ENCODE assay signal across 14 cellular contexts in genomic region chr7:45646996-45647411, GRCh38.
DNase-seq lines count a peak whose midpoint lies in the region; ATAC-seq and TF ChIP-seq lines count a peak whose summit lies in the region.
"Had no signal": no experiment of that assay in that cellular context is flagged by ENCODE, and none has a peak within 500 bp of the region (broad histone marks: within the 10 kb centered on the region; RNA-seq: fewer than 3 reads in every experiment).

No MANE protein-coding gene starts in this region.

- H3K27me3 ChIP-seq in Peyer's patch (no peaks in the 10 kb centered on the region), thyroid gland (no peaks in the 10 kb centered on the region)
- H3K27me3 ChIP-seq: gastrocnemius medialis, MG63 had no signal

- WGBS in thyroid gland, 2 donors: 57 to 67% methylated on average over 4 to 6 of the region's 6 CpGs

- H3K4me3 ChIP-seq in Peyer's patch (no peak overlapping the region), fibroblast of mammary gland (ENCODE audit: control insufficient read depth, low read depth, low read length) (no peak overlapping the region), thyroid gland (replicated peaks in 1 of 3) (no peak overlapping the region)
- H3K4me3 ChIP-seq: gastrocnemius medialis, MG63 had no signal

- H3K9me3 Mint-ChIP-seq in osteocyte (ENCODE audit: unreplicated experiment): no peaks in the 10 kb centered on the region
- H3K9me3 Mint-ChIP-seq: activated naive CD4-positive, alpha-beta T cell treated with anti-CD3 and anti-CD28 coated beads, Interleukin-2, amount 10 ng/mL, durations not matched to agents 7 days and 5 days; brain had no signal

- H3K4me3 Mint-ChIP-seq in osteocyte (ENCODE audit: unreplicated experiment): no peak overlapping the region
- H3K4me3 Mint-ChIP-seq: activated naive CD4-positive, alpha-beta T cell treated with anti-CD3 and anti-CD28 coated beads, Interleukin-2, amount 10 ng/mL, durations not matched to agents 7 days and 5 days; brain had no signal

- no peak overlapping the region for H3K27ac Mint-ChIP-seq in osteocyte (ENCODE audit: unreplicated experiment)
- H3K27ac Mint-ChIP-seq: activated naive CD4-positive, alpha-beta T cell treated with anti-CD3 and anti-CD28 coated beads, Interleukin-2, amount 10 ng/mL, durations not matched to agents 7 days and 5 days; brain had no signal

- intact Hi-C loops in thyroid gland (cut with DNase I): no loop called here

- H3K36me3 Mint-ChIP-seq in osteocyte (ENCODE audit: unreplicated experiment): no peaks in the 10 kb centered on the region
- H3K36me3 Mint-ChIP-seq: activated naive CD4-positive, alpha-beta T cell treated with anti-CD3 and anti-CD28 coated beads, Interleukin-2, amount 10 ng/mL, durations not matched to agents 7 days and 5 days had no signal

- H3K27me3 Mint-ChIP-seq in osteocyte (ENCODE audit: unreplicated experiment): peaks cover 3% of the 10 kb centered on the region
- H3K27me3 Mint-ChIP-seq: activated naive CD4-positive, alpha-beta T cell treated with anti-CD3 and anti-CD28 coated beads, Interleukin-2, amount 10 ng/mL, durations not matched to agents 7 days and 5 days; brain had no signal

- TF ChIP-seq POLR2A in Peyer's patch (IDR thresholded peaks at IDR 0.05): no peak
- no peak for TF ChIP-seq POLR2A in thyroid gland (IDR thresholded peaks at IDR 0.05)

- H3K9me3 ChIP-seq in Peyer's patch (peaks cover 0 to 5% (median 0%) of the 10 kb centered on the region in 4 donors), thyroid gland (no peaks in the 10 kb centered on the region)
- H3K9me3 ChIP-seq: gastrocnemius medialis, MG63 had no signal

- TF ChIP-seq CTCF in Peyer's patch (IDR thresholded peaks at IDR 0.05): no peak
- TF ChIP-seq CTCF in fibroblast of mammary gland (conservative IDR thresholded peaks at IDR 0.05; ENCODE audit: control insufficient read depth, insufficient read depth, low read depth, low read length): no peak
- TF ChIP-seq CTCF in osteocyte (IDR thresholded peaks at IDR 0.05): no peak
- TF ChIP-seq CTCF in thyroid gland (IDR thresholded peaks at IDR 0.05): no peak

- no peaks in the 10 kb centered on the region for H3K36me3 ChIP-seq in Peyer's patch
- no peaks in the 10 kb centered on the region for H3K36me3 ChIP-seq in thyroid gland
- H3K36me3 ChIP-seq: gastrocnemius medialis, MG63 had no signal

- H3K4me1 ChIP-seq in Peyer's patch (no peaks in the 10 kb centered on the region), thyroid gland (peaks cover 3% of the 10 kb centered on the region in 2 donors)

- ATAC-seq in stimulated activated naive CD8-positive, alpha-beta T cell treated with anti-CD3 and anti-CD28 coated beads, Interleukin-15, Interleukin-2, amounts not matched to agents 100 U/mL and 50 U/mL, for 24 hours: no peak
- ATAC-seq: gastrocnemius medialis had no signal

- DNase-seq in ELR (ENCODE audit: low read depth): peak; percentile 37
- DNase-seq in Peyer's patch: peak in 2 of 3 donors; percentile 12 to 33
- peak; percentile 1 for DNase-seq in fibroblast of mammary gland (ENCODE audit: low read depth)
- peak; percentile 73 for DNase-seq in osteocyte (ENCODE audit: extremely low spot score, unreplicated experiment)
- no peak for DNase-seq in activated CD4-positive, alpha-beta T cell treated with anti-CD3 and anti-CD28 coated beads, Interleukin-2, amount 50 U/mL, for 1 hour
- DNase-seq in NCI-H446 (lab: John Stamatoyannopoulos, UW): no peak
- no peak for DNase-seq in stimulated activated naive CD8-positive, alpha-beta T cell treated with anti-CD3 and anti-CD28 coated beads, Interleukin-15, Interleukin-2, amounts not matched to agents 100 U/mL and 50 U/mL, for 24 hours
- no peak for DNase-seq in thyroid gland
- DNase-seq: activated naive CD4-positive, alpha-beta T cell treated with anti-CD3 and anti-CD28 coated beads, Interleukin-2, amount 10 ng/mL, durations not matched to agents 7 days and 5 days; DMS79 treated with DMSO at 0.1 percent for 48 hours; effector memory CD4-positive, alpha-beta T cell; gastrocnemius medialis; MG63 had no signal

- H3K27ac ChIP-seq in Peyer's patch: no peak overlapping the region
- no peak overlapping the region for H3K27ac ChIP-seq in thyroid gland
- H3K27ac ChIP-seq: gastrocnemius medialis had no signal

- no peaks in the 10 kb centered on the region for H3K4me1 Mint-ChIP-seq in osteocyte (ENCODE audit: unreplicated experiment)
- H3K4me1 Mint-ChIP-seq: activated naive CD4-positive, alpha-beta T cell treated with anti-CD3 and anti-CD28 coated beads, Interleukin-2, amount 10 ng/mL, durations not matched to agents 7 days and 5 days; brain had no signal

Comparison
In these comparisons a context has a peak if more than half of its experiments do, and no peak if none do; other contexts are left out.
1. DNase-seq: peak in ELR (single experiment), Peyer's patch (2 of 3), fibroblast of mammary gland (single experiment) and osteocyte (single experiment); none in activated CD4-positive, alpha-beta T cell treated with anti-CD3 and anti-CD28 coated beads, Interleukin-2, amount 50 U/mL, for 1 hour (single experiment), NCI-H446 (0 of 2), stimulated activated naive CD8-positive, alpha-beta T cell treated with anti-CD3 and anti-CD28 coated beads, Interleukin-15, Interleukin-2, amounts not matched to agents 100 U/mL and 50 U/mL, for 24 hours (single experiment) and thyroid gland (0 of 2).